In the genomic region with DNA sequence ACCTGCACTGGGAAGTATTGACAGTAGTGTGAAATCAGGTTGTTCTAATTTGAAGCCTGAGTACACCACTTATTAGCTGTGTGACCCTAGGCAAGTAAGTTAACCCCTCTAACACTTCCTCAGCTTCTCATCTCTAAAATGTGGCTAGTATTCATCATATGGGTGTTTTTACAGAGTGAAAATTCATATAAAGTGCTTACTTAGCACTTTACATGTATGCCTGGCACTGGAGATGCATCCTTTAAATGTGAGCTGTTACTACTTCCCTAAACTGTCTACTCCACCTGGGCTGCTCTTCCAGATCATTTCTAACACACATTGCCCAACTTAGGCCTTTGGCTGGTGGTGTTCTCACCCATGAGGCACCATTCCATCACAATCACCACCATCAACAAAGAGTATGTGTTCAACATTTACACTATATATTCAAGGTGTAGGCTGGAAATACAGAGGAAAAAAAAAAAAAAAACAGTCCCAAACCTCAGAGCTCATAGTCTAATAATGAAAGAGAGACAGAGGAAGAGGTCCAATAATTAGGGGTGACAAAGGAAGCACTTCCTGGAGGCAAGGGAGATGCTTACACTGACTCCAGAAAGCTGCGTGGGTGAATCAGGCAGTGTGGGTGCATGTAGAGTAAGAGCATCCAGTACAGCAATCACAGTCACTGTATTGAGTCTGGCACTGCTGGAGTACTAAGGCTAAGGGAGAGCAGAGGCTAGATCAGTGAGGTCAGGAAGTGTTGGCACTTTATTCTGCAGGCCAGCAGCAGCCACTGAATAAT, we compare ENCODE assay signal across 14 cellular contexts.
DNase-seq lines count a peak whose midpoint lies in the region; ATAC-seq and TF ChIP-seq lines count a peak whose summit lies in the region.
"Had no signal": no experiment of that assay in that cellular context is flagged by ENCODE, and none has a peak within 500 bp of the region (broad histone marks: within the 10 kb centered on the region; RNA-seq: fewer than 3 reads in every experiment).

No MANE protein-coding gene starts in this region.

- no peak overlapping the region for H3K4me3 ChIP-seq in epithelial cell of esophagus (ENCODE audit: low read length)
- H3K4me3 ChIP-seq: coronary artery, spleen had no signal

- H3K27ac ChIP-seq in VCaP, result peak overlapping the region; percentile 94; the same call in 1 of the 2 replicates
- H3K27ac ChIP-seq: coronary artery had no signal

- no peak for ATAC-seq in GM19463 (IDR thresholded peaks at IDR 0.05; ENCODE audit: unreplicated experiment)

- TF ChIP-seq CTCF in VCaP (conservative IDR thresholded peaks at IDR 0.05) (no peak), epithelial cell of esophagus (IDR thresholded peaks at IDR 0.05; ENCODE audit: insufficient read depth, low read depth, low read length, missing control alignments) (no peak)

- DNase-seq in stimulated activated CD4-positive, alpha-beta T cell treated with anti-CD3 and anti-CD28 coated beads, Interleukin-1b, Interleukin-23, amount 100 ng/mL, for 48 hours, result peak; percentile 19
- no peak for DNase-seq in stimulated activated CD4-positive, alpha-beta T cell treated with anti-CD3 and anti-CD28 coated beads, Interleukin-2, amount 100 ng/mL, for 48 hours
- DNase-seq in epithelial cell of esophagus (ENCODE audit: low read depth) (peak; percentile 16), NCI-H1694 treated with DMSO at 0.1 percent for 48 hours (lab: John Stamatoyannopoulos, UW) (no peak)
- DNase-seq in activated CD4-positive, CD25-positive, alpha-beta regulatory T cell treated with anti-CD3 and anti-CD28 coated beads, Interleukin-2, amount 50 U/mL, for 72 hours, result no peak
- DNase-seq in activated effector memory CD4-positive, alpha-beta T cell treated with anti-CD3 and anti-CD28 coated beads, Interleukin-2, amount 50 U/mL, for 16 hours, result no peak
- DNase-seq: activated gamma-delta T cell treated with Interleukin-2 at 50 U/mL for 16 hours, C1 segment of cervical spinal cord, NCI-H345, spleen, T1000 had no signal

Comparison
In these comparisons a context has a peak if more than half of its experiments do, and no peak if none do; other contexts are left out.
1. DNase-seq: peak in stimulated activated CD4-positive, alpha-beta T cell treated with anti-CD3 and anti-CD28 coated beads, Interleukin-1b, Interleukin-23, amount 100 ng/mL, for 48 hours (single experiment) and epithelial cell of esophagus (single experiment); none in stimulated activated CD4-positive, alpha-beta T cell treated with anti-CD3 and anti-CD28 coated beads, Interleukin-2, amount 100 ng/mL, for 48 hours (0 of 2), activated CD4-positive, CD25-positive, alpha-beta regulatory T cell treated with anti-CD3 and anti-CD28 coated beads, Interleukin-2, amount 50 U/mL, for 72 hours (single experiment), NCI-H1694 treated with DMSO at 0.1 percent for 48 hours (single experiment) and activated effector memory CD4-positive, alpha-beta T cell treated with anti-CD3 and anti-CD28 coated beads, Interleukin-2, amount 50 U/mL, for 16 hours (single experiment).